Comparison of ENCODE assay signal across 27 cellular contexts in genomic region chr10:18474111-18474455, GRCh38.
DNase-seq lines count a peak whose midpoint lies in the region; ATAC-seq and TF ChIP-seq lines count a peak whose summit lies in the region.
"Had no signal": no experiment of that assay in that cellular context is flagged by ENCODE, and none has a peak within 500 bp of the region (broad histone marks: within the 10 kb centered on the region; RNA-seq: fewer than 3 reads in every experiment).

No MANE protein-coding gene starts in this region.

- H2BK5ac ChIP-seq in IMR-90 (ENCODE audit: low read depth, low read length, poor library complexity, severe bottlenecking) (no peak overlapping the region), neuronal stem cell (ENCODE audit: low read length) (no peak overlapping the region)

- WGBS in IMR-90 (ENCODE audit: extremely low coverage in 2 of 2, insufficient read length in 1 of 2), 2 experiments: 82% methylated on average over 4 of the region's 8 CpGs; no CpG with 5 or more reads in 1 of the 2 experiments
- WGBS in neuronal stem cell (ENCODE audit: extremely low coverage in 2 of 2, insufficient read length in 2 of 2, insufficient replicate concordance in 1 of 2), 2 donors: no CpG with 5 or more reads among the region's 8 CpGs

- POLR2A ChIA-PET in IMR-90 (lab: Charles Lee; ENCODE audit: unreplicated experiment): no interaction called here

- no peak overlapping the region for H2AK9ac ChIP-seq in IMR-90 (replicated peaks; ENCODE audit: low read depth, low read length, poor library complexity)

- H3K27ac ChIP-seq in IMR-90 (ENCODE audit: insufficient read depth, low read length) (no peak overlapping the region), dorsolateral prefrontal cortex (peak overlapping the region in 43 of 59 donors; percentile 22 to 86 (median 68)), neuronal stem cell (replicated peaks; ENCODE audit: low read length) (no peak overlapping the region), lower lobe of right lung (no peak overlapping the region)
- H3K27ac ChIP-seq: BLaER1 treated with 17β-estradiol and CSF1 and Interleukin-3, amounts not matched to agents 10 nM and 100 nM; brain microvascular endothelial cell; neutrophil; WERI-Rb-1 had no signal

- no TSS peak for BruUV-seq in IMR-90 (replicated peaks; lab: Mats Ljungman, UMichigan)

- H3K4me2 ChIP-seq in IMR-90 (ENCODE audit: low read depth, low read length): no peak overlapping the region
- H3K4me2 ChIP-seq in neuronal stem cell (ENCODE audit: insufficient read depth, low read length, poor library complexity, severe bottlenecking): no peak overlapping the region
- H3K4me2 ChIP-seq: BLaER1 treated with 17β-estradiol and CSF1 and Interleukin-3, amounts not matched to agents 10 nM and 100 nM had no signal

- H2AK5ac ChIP-seq in IMR-90 (ENCODE audit: low read depth, low read length): no peak overlapping the region
- H2AK5ac ChIP-seq in neuronal stem cell (ENCODE audit: low read depth, low read length): no peak overlapping the region

- H3K79me1 ChIP-seq in IMR-90 (ENCODE audit: low read depth in 1 of 2, low read length in 2 of 2): no peaks in the 10 kb centered on the region
- H3K79me1 ChIP-seq in neuronal stem cell (ENCODE audit: low read depth, low read length): no peaks in the 10 kb centered on the region

- H3K9ac ChIP-seq in IMR-90 (ENCODE audit: low read depth, low read length): no peak overlapping the region
- H3K9ac ChIP-seq in neuronal stem cell (ENCODE audit: low read depth, low read length, poor library complexity): no peak overlapping the region
- H3K9ac ChIP-seq: BLaER1 treated with 17β-estradiol and CSF1 and Interleukin-3, amounts not matched to agents 10 nM and 100 nM had no signal

- CTCF ChIA-PET in IMR-90 (lab: Yijun Ruan, JAX): interaction anchor here (0.7 to 1.8 kb wide), 2 partner anchors 10 to 883 kb away, joined by 3 to 6 read pairs; no protein-coding TSS in a partner anchor

- no peak overlapping the region for H3K4me3 ChIP-seq in IMR-90 (ENCODE audit: insufficient read depth, low read depth, low read length)
- H3K4me3 ChIP-seq in dorsolateral prefrontal cortex: peak overlapping the region in 16 of 59 donors; percentile 17 to 53 (median 28)
- H3K4me3 ChIP-seq in neuronal stem cell (ENCODE audit: low read length in 2 of 2): no peak overlapping the region
- no peak overlapping the region for H3K4me3 ChIP-seq in lower lobe of right lung
- H3K4me3 ChIP-seq: BLaER1 treated with 17β-estradiol and CSF1 and Interleukin-3, amounts not matched to agents 10 nM and 100 nM; transverse colon had no signal

- H2BK20ac ChIP-seq in IMR-90 (ENCODE audit: low read depth, low read length): no peak overlapping the region

- H2AFZ ChIP-seq in IMR-90 (replicated peaks; ENCODE audit: low read length, poor library complexity): no peak overlapping the region
- peak overlapping the region; percentile 32 for H2AFZ ChIP-seq in neuronal stem cell (ENCODE audit: low read length)

- H3K18ac ChIP-seq in IMR-90 (ENCODE audit: low read depth, low read length) (peak overlapping the region; percentile 79), neuronal stem cell (ENCODE audit: low read length) (no peak overlapping the region)

- no peak for DNase-seq in IMR-90
- peak; percentile 20 for DNase-seq in NCI-H2081 treated with DMSO at 0.1 percent for 48 hours (lab: John Stamatoyannopoulos, UW)
- peak in 1 of 10 donors; percentile 33 for DNase-seq in dorsolateral prefrontal cortex
- DNase-seq in neuronal stem cell (ENCODE audit: low spot score): no peak
- no peak for DNase-seq in lower lobe of right lung
- no peak for DNase-seq in NCI-H1436 treated with DMSO at 0.1 percent for 48 hours (lab: John Stamatoyannopoulos, UW)
- DNase-seq: activated CD4-positive, alpha-beta T cell treated with anti-CD3 and anti-CD28 coated beads for 4 hours; activated CD8-positive, alpha-beta T cell treated with anti-CD3 and anti-CD28 coated beads, Interleukin-2, amount 10 ng/mL, durations not matched to agents 7 days and 5 days; activated naive CD4-positive, alpha-beta T cell treated with anti-CD3 and anti-CD28 coated beads, Interleukin-2, amount 10 ng/mL, durations not matched to agents 7 days and 5 days; effector CD8-positive, alpha-beta T cell; glutamatergic neuron; HCEC 1CT; islet precursor cell; NCI-H187 treated with DMSO at 0.1 percent for 48 hours; NCI-H526 treated with DMSO at 0.1 percent for 48 hours; stimulated activated CD4-positive, alpha-beta T cell treated with anti-CD3 and anti-CD28 coated beads, Interleukin-2, amount 100 ng/mL, for 48 hours; stimulated activated naive CD8-positive, alpha-beta T cell treated with anti-CD3 and anti-CD28 coated beads, Interleukin-15, amount 100 ng/mL, for 72 hours; T-cell; transverse colon; WERI-Rb-1 had no signal

- intact Hi-C loops in IMR-90 (cut with micrococcal nuclease) (no loop called here), dorsolateral prefrontal cortex (cut with DNase I) (no loop called here), lower lobe of right lung (cut with DNase I) (no loop called here)

- H3K56ac ChIP-seq in IMR-90 (ENCODE audit: extremely low read depth, insufficient read depth, low read length): no peak overlapping the region

- H3K14ac ChIP-seq in IMR-90 (replicated peaks; ENCODE audit: low read depth, low read length) (no peak overlapping the region), neuronal stem cell (ENCODE audit: low read length) (no peak overlapping the region)

- dilution Hi-C loops in IMR-90 (cut with HindIII; ENCODE audit: low sequenced_read_pairs, unreplicated experiment): no loop called here

- H3K4ac ChIP-seq in IMR-90 (ENCODE audit: low read depth, low read length) (no peak overlapping the region; the same call in 1 of the 2 replicates), neuronal stem cell (ENCODE audit: low read length) (no peak overlapping the region)

- no peaks in the 10 kb centered on the region; the same call in 1 of the 2 replicates for H3K27me3 ChIP-seq in IMR-90 (ENCODE audit: control insufficient read depth, insufficient read depth, low read length)
- H3K27me3 ChIP-seq in dorsolateral prefrontal cortex: no peaks in the 10 kb centered on the region
- H3K27me3 ChIP-seq in neuronal stem cell (ENCODE audit: control insufficient read depth in 3 of 3, insufficient read depth in 3 of 3, low read depth in 1 of 3, low read length in 3 of 3): no peaks in the 10 kb centered on the region
- H3K27me3 ChIP-seq in lower lobe of right lung (ENCODE audit: low read depth): no peaks in the 10 kb centered on the region
- H3K27me3 ChIP-seq: adrenal gland; BLaER1 treated with 17β-estradiol and CSF1 and Interleukin-3, amounts not matched to agents 10 nM and 100 nM; brain microvascular endothelial cell; neutrophil; transverse colon had no signal

- TF ChIP-seq CTCF in IMR-90 (conservative IDR thresholded peaks at IDR 0.05; ENCODE audit: low read depth, low read length) (no peak), dorsolateral prefrontal cortex (IDR thresholded peaks at IDR 0.05 in 54 of 56, conservative IDR thresholded peaks at IDR 0.05 in 2 of 56; ENCODE audit: low read depth in 1 of 56, partially characterized antibody in 56 of 56) (no peak), lower lobe of right lung (IDR thresholded peaks at IDR 0.05) (no peak)

- TF ChIP-seq POLR2A in IMR-90 (IDR thresholded peaks at IDR 0.05; ENCODE audit: low read depth, low read length): no peak

- H3K4me1 ChIP-seq in IMR-90 (ENCODE audit: control insufficient read depth, insufficient read depth, low read length): peaks cover 5% of the 10 kb centered on the region; the same call in 1 of the 2 replicates
- peaks cover 4 to 6% of the 10 kb centered on the region in 2 donors for H3K4me1 ChIP-seq in neuronal stem cell (ENCODE audit: control insufficient read depth in 2 of 2, insufficient read depth in 1 of 2, low read depth in 1 of 2, low read length in 2 of 2)
- no peaks in the 10 kb centered on the region for H3K4me1 ChIP-seq in lower lobe of right lung

- H4K20me1 ChIP-seq in IMR-90 (ENCODE audit: insufficient read depth, low read length): no peaks in the 10 kb centered on the region
- H4K20me1 ChIP-seq: BLaER1 treated with 17β-estradiol and CSF1 and Interleukin-3, amounts not matched to agents 10 nM and 100 nM had no signal

- no peaks in the 10 kb centered on the region for H3K9me1 ChIP-seq in IMR-90 (ENCODE audit: insufficient read depth, low read length)

- in situ Hi-C loops in IMR-90 (cut with MboI; ENCODE audit: low sequenced_read_pairs): no loop called here

- H2BK120ac ChIP-seq in IMR-90 (ENCODE audit: low read depth, low read length) (no peak overlapping the region), neuronal stem cell (ENCODE audit: low read depth, low read length) (no peak overlapping the region)

- H3K36me3 ChIP-seq in IMR-90 (ENCODE audit: control insufficient read depth, insufficient read depth, low read length) (no peaks in the 10 kb centered on the region), neuronal stem cell (replicated peaks in 1 of 2; ENCODE audit: control insufficient read depth in 2 of 2, insufficient read depth in 2 of 2, low read length in 2 of 2) (no peaks in the 10 kb centered on the region), lower lobe of right lung (no peaks in the 10 kb centered on the region)
- H3K36me3 ChIP-seq: adrenal gland; BLaER1 treated with 17β-estradiol and CSF1 and Interleukin-3, amounts not matched to agents 10 nM and 100 nM; brain microvascular endothelial cell; neutrophil; transverse colon; WERI-Rb-1 had no signal

- no peak for ATAC-seq in IMR-90 (ENCODE audit: low read depth)
- ATAC-seq in HG03159 (IDR thresholded peaks at IDR 0.05; ENCODE audit: unreplicated experiment): no peak
- ATAC-seq in lower lobe of right lung: no peak
- ATAC-seq: activated CD8-positive, alpha-beta T cell treated with anti-CD3 and anti-CD28 coated beads, Interleukin-2, amount 10 ng/mL, durations not matched to agents 7 days and 5 days; activated T-helper 17 cell treated with anti-CD3 and anti-CD28 coated beads, Interleukin-2, amount 50 U/mL, for 72 hours; sciatic nerve; stimulated activated naive CD8-positive, alpha-beta T cell treated with anti-CD3 and anti-CD28 coated beads, Interleukin-15, amount 100 ng/mL, for 72 hours; T-cell had no signal

- no peak for TF ChIP-seq RAD21 in IMR-90 (IDR thresholded peaks at IDR 0.05; ENCODE audit: low read length)

- peak overlapping the region; percentile 83 for H4K5ac ChIP-seq in IMR-90 (ENCODE audit: low read depth, low read length)

- H3K9me3 ChIP-seq in IMR-90 (ENCODE audit: control insufficient read depth, insufficient read depth, low read length) (no peaks in the 10 kb centered on the region), neuronal stem cell (replicated peaks in 1 of 2; ENCODE audit: control insufficient read depth in 2 of 2, insufficient read depth in 1 of 2, low read depth in 1 of 2, low read length in 2 of 2) (no peaks in the 10 kb centered on the region), lower lobe of right lung (no peaks in the 10 kb centered on the region)
- H3K9me3 ChIP-seq: adrenal gland, neutrophil, transverse colon had no signal

- no peak overlapping the region for H3K23ac ChIP-seq in IMR-90 (ENCODE audit: low read depth, low read length)
- no peak overlapping the region for H3K23ac ChIP-seq in neuronal stem cell (ENCODE audit: low read depth, low read length, poor library complexity)

- H2BK12ac ChIP-seq in neuronal stem cell (ENCODE audit: low read length): no peak overlapping the region

- H4K8ac ChIP-seq in IMR-90 (ENCODE audit: low read depth in 2 of 2, low read length in 2 of 2) (no peak overlapping the region), neuronal stem cell (ENCODE audit: low read depth, low read length) (no peak overlapping the region)

- H2BK15ac ChIP-seq in IMR-90 (ENCODE audit: low read depth, low read length) (no peak overlapping the region), neuronal stem cell (ENCODE audit: low read length) (no peak overlapping the region)

- no peak overlapping the region for H4K91ac ChIP-seq in IMR-90 (ENCODE audit: insufficient read depth, low read depth, low read length)
- no peak overlapping the region for H4K91ac ChIP-seq in neuronal stem cell (ENCODE audit: low read depth, low read length, poor library complexity)

Comparison
In these comparisons a context has a peak if more than half of its experiments do, and no peak if none do; other contexts are left out.
1. H3K27ac ChIP-seq: peak in dorsolateral prefrontal cortex (43 of 59); none in IMR-90 (single experiment), neuronal stem cell (single experiment) and lower lobe of right lung (single experiment).